15 cellular contexts compared by ENCODE assay signal in the genomic region with DNA sequence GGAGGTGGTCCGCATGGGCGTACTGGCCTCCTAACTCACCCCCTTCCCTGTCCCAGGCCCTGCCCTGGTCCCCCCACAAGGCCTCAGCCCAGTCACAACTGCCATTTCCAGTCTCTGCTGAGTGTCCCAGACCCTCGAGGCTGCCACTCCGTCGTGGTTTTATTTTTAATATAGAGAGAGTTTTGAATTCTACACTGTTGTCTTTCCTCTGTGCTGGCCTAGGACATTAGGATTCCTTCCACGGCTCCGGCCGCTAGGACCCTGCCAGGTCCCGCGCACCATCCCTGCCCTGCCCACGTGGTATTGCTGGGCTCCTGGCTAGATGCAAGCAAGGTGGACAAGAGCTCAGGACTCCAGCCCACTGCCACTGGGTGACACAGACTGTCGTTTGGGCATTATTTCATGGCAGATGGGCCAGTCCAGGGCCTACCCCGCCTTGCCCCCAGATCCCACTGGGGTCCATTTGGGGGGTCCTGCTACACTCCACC. TPM values are rescaled to one million over a fixed set of nuclear protein-coding genes. Genes with fewer than 3 reads are reported as not detected.
A peak's percentile ranks its signal among the peaks of the same experiment; 100 is the strongest.
DNase-seq lines count a peak whose midpoint lies in the region; ATAC-seq and TF ChIP-seq lines count a peak whose summit lies in the region.
"Had no signal": no experiment of that assay in that cellular context is flagged by ENCODE, and none has a peak within 500 bp of the region (broad histone marks: within the 10 kb centered on the region; RNA-seq: fewer than 3 reads in every experiment).

No MANE protein-coding gene starts in this region.

- DNase-seq in activated naive CD4-positive, alpha-beta T cell treated with anti-CD3 and anti-CD28 coated beads, Interleukin-2, amount 50 U/mL, for 72 hours (ENCODE audit: low spot score in 2 of 2) = no peak
- DNase-seq in activated naive CD4-positive, alpha-beta T cell (lab: John Stamatoyannopoulos, UW) = no peak
- no peak for DNase-seq in ascending aorta (ENCODE audit: low spot score in 2 of 2)
- peak; percentile 19 for DNase-seq in osteoblast (ENCODE audit: insufficient read length, low spot score, missing footprints)
- no peak for DNase-seq in foreskin melanocyte
- DNase-seq in SJCRH30 = no peak
- DNase-seq: CD8-positive, alpha-beta memory T cell; KG1; MV-4-11; NCI-H1694 treated with DMSO at 0.1 percent for 48 hours; NK-92 treated with Interleukin-12 subunit alpha and Interleukin-12 subunit beta, amount 100 ng/mL, for 24 hours had no signal

- H3K4me2 ChIP-seq in osteoblast (ENCODE audit: insufficient read depth, low read length) = no peak overlapping the region
- H3K4me2 ChIP-seq: A549 had no signal

- intact Hi-C loops in ascending aorta (cut with DNase I) = loop anchor here (5.0 kb wide), 1 partner anchor 137 kb away; no protein-coding TSS in a partner anchor

- H3K27me3 ChIP-seq in ascending aorta (no peaks in the 10 kb centered on the region), osteoblast (ENCODE audit: insufficient read depth, low read length) (no peaks in the 10 kb centered on the region), SJCRH30 (no peaks in the 10 kb centered on the region)
- H3K27me3 ChIP-seq: Peyer's patch had no signal

- TF ChIP-seq CTCF in ascending aorta (IDR thresholded peaks at IDR 0.05) (no peak), osteoblast (IDR thresholded peaks at IDR 0.05; ENCODE audit: extremely low read depth, low read depth, low read length) (no peak)

- H2AFZ ChIP-seq in osteoblast (ENCODE audit: low read length) = no peak overlapping the region

- H3K79me2 ChIP-seq in osteoblast (ENCODE audit: insufficient read depth, low read length) = peaks cover 3% of the 10 kb centered on the region

- H3K9me3 ChIP-seq in ascending aorta = no peaks in the 10 kb centered on the region
- no peaks in the 10 kb centered on the region for H3K9me3 ChIP-seq in osteoblast (ENCODE audit: low read depth, low read length)
- no peaks in the 10 kb centered on the region for H3K9me3 ChIP-seq in SJCRH30 (replicated peaks)
- H3K9me3 ChIP-seq: A549, Peyer's patch had no signal

- H4K20me1 ChIP-seq in osteoblast (ENCODE audit: insufficient read depth, low read length) = peaks cover 3% of the 10 kb centered on the region

- H3K27ac Mint-ChIP-seq in activated naive CD4-positive, alpha-beta T cell treated with anti-CD3 and anti-CD28 coated beads, Interleukin-2, amount 50 U/mL, for 72 hours = peak overlapping the region; percentile 19 to 48

- H3K36me3 Mint-ChIP-seq in activated naive CD4-positive, alpha-beta T cell treated with anti-CD3 and anti-CD28 coated beads, Interleukin-2, amount 50 U/mL, for 72 hours = peaks cover 7% of the 10 kb centered on the region in 2 donors

- H3K27ac ChIP-seq in ascending aorta (peak overlapping the region; percentile 32 to 55), osteoblast (ENCODE audit: low read depth, low read length) (no peak overlapping the region), SJCRH30 (no peak overlapping the region)
- H3K27ac ChIP-seq: A549, Peyer's patch had no signal

- H3K36me3 ChIP-seq in ascending aorta (peaks cover 42 to 53% of the 10 kb centered on the region in 2 donors), osteoblast (ENCODE audit: insufficient read depth, low read length) (peaks cover 46% of the 10 kb centered on the region), SJCRH30 (no peaks in the 10 kb centered on the region)

- H3K9me3 Mint-ChIP-seq in activated naive CD4-positive, alpha-beta T cell treated with anti-CD3 and anti-CD28 coated beads, Interleukin-2, amount 50 U/mL, for 72 hours = no peaks in the 10 kb centered on the region
- H3K9me3 Mint-ChIP-seq: CD8-positive, alpha-beta memory T cell had no signal

- H3K4me1 ChIP-seq in ascending aorta = peaks cover 9 to 20% of the 10 kb centered on the region in 2 donors
- peaks cover 12% of the 10 kb centered on the region for H3K4me1 ChIP-seq in osteoblast (ENCODE audit: insufficient read depth, low read length)
- no peaks in the 10 kb centered on the region for H3K4me1 ChIP-seq in SJCRH30

- H3K4me3 ChIP-seq in ascending aorta (no peak overlapping the region), osteoblast (ENCODE audit: insufficient read depth, low read length) (no peak overlapping the region), SJCRH30 (no peak overlapping the region)
- H3K4me3 ChIP-seq: A549, Peyer's patch had no signal

- ATAC-seq in activated naive CD4-positive, alpha-beta T cell treated with anti-CD3 and anti-CD28 coated beads, Interleukin-2, amount 50 U/mL, for 72 hours = no peak
- ATAC-seq in GM18520 (IDR thresholded peaks at IDR 0.05; ENCODE audit: unreplicated experiment) = no peak
- ATAC-seq: A549, Right ventricle myocardium inferior had no signal

RNA-seq across cellular contexts. Expression of a gene that starts 53.3 kb away (rescaled TPM):
- 10 to 100 TPM; 44.0 to 47.1 TPM for total RNA-seq in activated naive CD4-positive, alpha-beta T cell treated with anti-CD3 and anti-CD28 coated beads, Interleukin-2, amount 50 U/mL, for 72 hours
- total RNA-seq in ascending aorta (11.6 TPM), osteoblast (46.0 and 46.3 TPM in 2 replicates)
- total RNA-seq in SJCRH30 (2014; rRNA removed; shearing (Covaris generic)) = 48.9 and 66.7 TPM in 2 replicates

RNA-seq across cellular contexts. Expression of a gene that starts 53.9 kb away (rescaled TPM):
- total RNA-seq in activated naive CD4-positive, alpha-beta T cell treated with anti-CD3 and anti-CD28 coated beads, Interleukin-2, amount 50 U/mL, for 72 hours = 10 to 100 TPM; 73.4 to 80.8 TPM
- total RNA-seq in ascending aorta (70.9 TPM), osteoblast (22.7 and 26.8 TPM in 2 replicates)
- 0.71 and 1.6 TPM in 2 replicates for total RNA-seq in SJCRH30 (2014; rRNA removed; shearing (Covaris generic))

Comparison
In these comparisons a context has a peak if more than half of its experiments do, and no peak if none do; other contexts are left out.
1. H3K27ac ChIP-seq: peak in ascending aorta (2 of 2); none in osteoblast (single experiment) and SJCRH30 (single experiment).